In the genomic region with DNA sequence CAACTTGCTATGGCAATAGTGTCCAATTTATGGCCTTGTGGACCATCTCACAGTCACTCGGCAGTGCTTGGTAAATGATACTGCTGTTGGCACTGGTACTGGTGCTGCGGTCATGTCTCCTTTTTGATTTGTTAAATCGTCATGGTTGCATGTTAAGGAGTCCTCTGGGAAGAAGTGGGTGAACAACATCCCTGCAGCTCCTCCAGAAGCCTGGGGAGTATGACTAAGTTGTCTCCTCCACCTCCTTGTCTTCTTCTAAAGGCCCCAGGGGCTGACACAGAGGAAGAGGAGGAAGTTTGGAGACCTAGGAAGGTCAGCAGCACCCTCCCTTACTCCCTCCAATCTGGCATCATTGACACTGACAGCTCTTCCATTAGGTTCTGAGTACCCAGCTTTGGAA, we compare ENCODE assay signal across 9 cellular contexts. TPM values are rescaled to one million over a fixed set of nuclear protein-coding genes. Genes with fewer than 3 reads are reported as not detected.
DNase-seq lines count a peak whose midpoint lies in the region; ATAC-seq, FAIRE-seq and TF ChIP-seq lines count a peak whose summit lies in the region.
"Had no signal": no experiment of that assay in that cellular context is flagged by ENCODE, and none has a peak within 500 bp of the region (broad histone marks: within the 10 kb centered on the region; RNA-seq: fewer than 3 reads in every experiment).

No MANE protein-coding gene starts in this region.

- no peak for ATAC-seq in GM21423 (IDR thresholded peaks at IDR 0.05; ENCODE audit: unreplicated experiment)

- no peak overlapping the region for H2AFZ ChIP-seq in SK-N-SH (ENCODE audit: low read depth)

- CTCF ChIA-PET in SK-N-SH (lab: Yijun Ruan, JAX): interaction anchor here (0.7 to 4.3 kb wide), 3 partner anchors 24 to 429 kb away, joined by 3 to 21 read pairs (median 8); no protein-coding TSS in a partner anchor

- no peak for TF ChIP-seq EP300 in SK-N-SH (IDR thresholded peaks at IDR 0.05; ENCODE audit: borderline replicate concordance in 1 of 2, low read depth in 1 of 2, low read length in 1 of 2)

- POLR2A ChIA-PET in SK-N-SH (lab: Yijun Ruan, JAX): no interaction called here

- peaks cover 55% of the 10 kb centered on the region for H3F3A ChIP-seq in SK-N-SH (replicated peaks; ENCODE audit: insufficient read depth)

- WGBS in SK-N-SH (ENCODE audit: low lambda C conversion rate): 31% methylated on average over 3 of the region's 3 CpGs

- FAIRE-seq in frontal cortex (lab: Jason Lieb, UNC): no peak
- FAIRE-seq: colon had no signal

- H3K4me3 ChIP-seq in SK-N-SH (ENCODE audit: low read depth in 2 of 2, low read length in 1 of 2): no peak overlapping the region; a peak in 1 of 4 replicates

- H3K27ac ChIP-seq in SK-N-SH (ENCODE audit: low read depth in 2 of 2, low read length in 1 of 2): peak overlapping the region; percentile 80 to 96

- peak; percentile 92 for DNase-seq in ELR (ENCODE audit: low read depth)
- no peak for DNase-seq in SK-N-SH
- DNase-seq in fibroblast of gingiva (ENCODE audit: low read depth): peak; percentile 90
- peak; percentile 43 for DNase-seq in renal cortical epithelial cell (ENCODE audit: low read depth)
- DNase-seq in frontal cortex (ENCODE audit: low spot score in 2 of 2): no peak
- no peak for DNase-seq in NCI-H2227 treated with DMSO at 0.1 percent for 48 hours (lab: John Stamatoyannopoulos, UW)
- no peak for DNase-seq in AML-193 (lab: John Stamatoyannopoulos, UW)

- H3K4me2 ChIP-seq in SK-N-SH: peak overlapping the region; percentile 69

- peaks cover 0 to 3% of the 10 kb centered on the region in 2 experiments for H3K36me3 ChIP-seq in SK-N-SH (replicated peaks in 1 of 2; ENCODE audit: control insufficient read depth in 1 of 2, insufficient read depth in 2 of 2, low read length in 1 of 2)

- H3K27me3 ChIP-seq in SK-N-SH (ENCODE audit: insufficient read depth): no peaks in the 10 kb centered on the region

- H3K4me1 ChIP-seq in SK-N-SH (ENCODE audit: control insufficient read depth in 1 of 2, insufficient read depth in 2 of 2, low read depth in 1 of 2, low read length in 1 of 2): peaks cover 48 to 63% of the 10 kb centered on the region in 2 experiments

- no peaks in the 10 kb centered on the region for H3K9me2 ChIP-seq in SK-N-SH

- no peaks in the 10 kb centered on the region for H3K9me3 ChIP-seq in SK-N-SH

- H4K20me1 ChIP-seq in SK-N-SH (ENCODE audit: insufficient read depth): peaks cover 17% of the 10 kb centered on the region

- H3K79me2 ChIP-seq in SK-N-SH (ENCODE audit: insufficient read depth): peaks cover 87% of the 10 kb centered on the region

- no peak for TF ChIP-seq CTCF in SK-N-SH (IDR thresholded peaks at IDR 0.05)

- peak overlapping the region; percentile 83 for H3K9ac ChIP-seq in SK-N-SH

- no peak for TF ChIP-seq RAD21 in SK-N-SH (IDR thresholded peaks at IDR 0.05; ENCODE audit: low read length)

TF ChIP-seq in SK-N-SH, 30 proteins besides CTCF, POLR2A, EP300 and RAD21:
- no peak for TF ChIP-seq RFX5 (IDR thresholded peaks at IDR 0.05; ENCODE audit: low read length)
- TF ChIP-seq, protein P1, sequence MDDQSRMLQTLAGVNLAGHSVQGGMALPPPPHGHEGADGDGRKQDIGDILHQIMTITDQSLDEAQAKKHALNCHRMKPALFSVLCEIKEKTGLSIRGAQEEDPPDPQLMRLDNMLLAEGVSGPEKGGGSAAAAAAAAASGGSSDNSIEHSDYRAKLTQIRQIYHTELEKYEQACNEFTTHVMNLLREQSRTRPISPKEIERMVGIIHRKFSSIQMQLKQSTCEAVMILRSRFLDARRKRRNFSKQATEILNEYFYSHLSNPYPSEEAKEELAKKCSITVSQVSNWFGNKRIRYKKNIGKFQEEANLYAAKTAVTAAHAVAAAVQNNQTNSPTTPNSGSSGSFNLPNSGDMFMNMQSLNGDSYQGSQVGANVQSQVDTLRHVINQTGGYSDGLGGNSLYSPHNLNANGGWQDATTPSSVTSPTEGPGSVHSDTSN (IDR thresholded peaks at IDR 0.05): no peak
- no peak for TF ChIP-seq NFIC (IDR thresholded peaks at IDR 0.05; ENCODE audit: borderline replicate concordance)
- TF ChIP-seq TAF1 (IDR thresholded peaks at IDR 0.05; ENCODE audit: borderline replicate concordance, low read depth, low read length): no peak
- TF ChIP-seq, protein P2, sequence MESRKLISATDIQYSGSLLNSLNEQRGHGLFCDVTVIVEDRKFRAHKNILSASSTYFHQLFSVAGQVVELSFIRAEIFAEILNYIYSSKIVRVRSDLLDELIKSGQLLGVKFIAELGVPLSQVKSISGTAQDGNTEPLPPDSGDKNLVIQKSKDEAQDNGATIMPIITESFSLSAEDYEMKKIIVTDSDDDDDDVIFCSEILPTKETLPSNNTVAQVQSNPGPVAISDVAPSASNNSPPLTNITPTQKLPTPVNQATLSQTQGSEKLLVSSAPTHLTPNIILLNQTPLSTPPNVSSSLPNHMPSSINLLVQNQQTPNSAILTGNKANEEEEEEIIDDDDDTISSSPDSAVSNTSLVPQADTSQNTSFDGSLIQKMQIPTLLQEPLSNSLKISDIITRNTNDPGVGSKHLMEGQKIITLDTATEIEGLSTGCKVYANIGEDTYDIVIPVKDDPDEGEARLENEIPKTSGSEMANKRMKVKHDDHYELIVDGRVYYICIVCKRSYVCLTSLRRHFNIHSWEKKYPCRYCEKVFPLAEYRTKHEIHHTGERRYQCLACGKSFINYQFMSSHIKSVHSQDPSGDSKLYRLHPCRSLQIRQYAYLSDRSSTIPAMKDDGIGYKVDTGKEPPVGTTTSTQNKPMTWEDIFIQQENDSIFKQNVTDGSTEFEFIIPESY (IDR thresholded peaks at IDR 0.05; ENCODE audit: borderline replicate concordance, low read depth): no peak

RNA-seq across cellular contexts. Expression of a gene that starts 8.5 kb away (rescaled TPM):
- polyA plus RNA-seq in SK-N-SH (2012; rRNA removed): 20.2 and 22.1 TPM in 2 replicates
- polyA plus RNA-seq in SK-N-SH (2012; cell fraction: cytosol; rRNA removed): 10.5 and 13.0 TPM in 2 replicates
- 23.3 and 31.4 TPM in 2 replicates for polyA plus RNA-seq in SK-N-SH (2012; cell fraction: nucleus; rRNA removed)
- total RNA-seq in renal cortical epithelial cell (5.6 and 8.1 TPM in 2 replicates), frontal cortex (1.2 TPM)

RNA-seq across cellular contexts. Expression of a gene that starts 23.9 kb away (rescaled TPM):
- polyA plus RNA-seq in SK-N-SH (2012; rRNA removed): 0.38 and 0.47 TPM in 2 replicates
- 0.52 and 0.86 TPM in 2 replicates for polyA plus RNA-seq in SK-N-SH (2012; cell fraction: cytosol; rRNA removed)
- 0.29 and 0.95 TPM in 2 replicates for polyA plus RNA-seq in SK-N-SH (2012; cell fraction: nucleus; rRNA removed)
- total RNA-seq in renal cortical epithelial cell: 0.75 and 1.6 TPM in 2 replicates
- total RNA-seq in frontal cortex: 1.2 TPM

Comparison
In these comparisons a context has a peak if more than half of its experiments do, and no peak if none do; other contexts are left out.
1. DNase-seq: peak in ELR (single experiment), fibroblast of gingiva (single experiment) and renal cortical epithelial cell (single experiment); none in SK-N-SH (single experiment), frontal cortex (0 of 2), NCI-H2227 treated with DMSO at 0.1 percent for 48 hours (single experiment) and AML-193 (0 of 2).